ENCODE assay signal across 1 cellular context in genomic region chr2:173371023-173371422, GRCh38.
TF ChIP-seq lines count a peak whose summit lies in the region.

No MANE protein-coding gene starts in this region.

TF ChIP-seq in IMR-90, 13 proteins besides CTCF, POLR2A, EP300 and RAD21:
- TF ChIP-seq RCOR1 (IDR thresholded peaks at IDR 0.05; ENCODE audit: insufficient replicate concordance, low read length), result no peak
- TF ChIP-seq MAFK (IDR thresholded peaks at IDR 0.05; ENCODE audit: low read depth, low read length), result no peak
- TF ChIP-seq SMC3 (IDR thresholded peaks at IDR 0.05; ENCODE audit: low read depth, low read length), result no peak
- TF ChIP-seq FOS (IDR thresholded peaks at IDR 0.05; ENCODE audit: low read depth, low read length), result no peak
- TF ChIP-seq MXI1 (IDR thresholded peaks at IDR 0.05; ENCODE audit: borderline replicate concordance, low read depth, low read length), result no peak
- no peak for TF ChIP-seq CEBPB (IDR thresholded peaks at IDR 0.05; ENCODE audit: low read depth, low read length)
- TF ChIP-seq CHD1 (IDR thresholded peaks at IDR 0.05; ENCODE audit: low read depth, low read length), result no peak
- no peak for TF ChIP-seq RFX5 (IDR thresholded peaks at IDR 0.05; ENCODE audit: low read depth, low read length)
- TF ChIP-seq ELK1 (IDR thresholded peaks at IDR 0.05; ENCODE audit: borderline replicate concordance, low read depth, low read length), result no peak
- TF ChIP-seq MAZ (IDR thresholded peaks at IDR 0.05; ENCODE audit: borderline replicate concordance, low read depth, low read length), result no peak
- TF ChIP-seq BHLHE40 (IDR thresholded peaks at IDR 0.05; ENCODE audit: low read depth, low read length), result no peak
- TF ChIP-seq USF2 (IDR thresholded peaks at IDR 0.05; ENCODE audit: low read depth, low read length), result no peak
- no peak for TF ChIP-seq NFE2L2 (IDR thresholded peaks at IDR 0.05; ENCODE audit: low read depth, low read length)
